Comparison of ENCODE assay signal across 9 cellular contexts in genomic region chr3:177679568-177680441, GRCh38.
DNase-seq lines count a peak whose midpoint lies in the region; ATAC-seq and TF ChIP-seq lines count a peak whose summit lies in the region.
"Had no signal": no experiment of that assay in that cellular context is flagged by ENCODE, and none has a peak within 500 bp of the region (broad histone marks: within the 10 kb centered on the region; RNA-seq: fewer than 3 reads in every experiment).

No MANE protein-coding gene starts in this region.

- no peak overlapping the region for H3K4me3 ChIP-seq in right atrium auricular region
- H3K4me3 ChIP-seq: thoracic aorta had no signal

- peaks cover 12% of the 10 kb centered on the region for H3K4me1 Mint-ChIP-seq in T-helper 1 cell treated with Interleukin-12 subunit alpha and Interleukin-12 subunit beta and Interleukin-4 antibody, amounts not matched to agents 30 μg/mL and 1 μg/mL, for 36 hours (ENCODE audit: low read depth)

- peak overlapping the region; percentile 33 to 55 for H3K27ac ChIP-seq in right atrium auricular region
- H3K27ac ChIP-seq: thoracic aorta had no signal

- no peaks in the 10 kb centered on the region for H3K27me3 ChIP-seq in right atrium auricular region

- H3K36me3 Mint-ChIP-seq in T-helper 1 cell treated with Interleukin-12 subunit alpha and Interleukin-12 subunit beta and Interleukin-4 antibody, amounts not matched to agents 30 μg/mL and 1 μg/mL, for 36 hours (ENCODE audit: low read depth): no peaks in the 10 kb centered on the region

- peaks cover 0 to 15% of the 10 kb centered on the region in 2 donors for H3K4me1 ChIP-seq in right atrium auricular region

- H3K9me3 ChIP-seq in right atrium auricular region: no peaks in the 10 kb centered on the region
- H3K9me3 ChIP-seq: thoracic aorta had no signal

- no peaks in the 10 kb centered on the region for H3K36me3 ChIP-seq in right atrium auricular region
- H3K36me3 ChIP-seq: thoracic aorta had no signal

- no peak for TF ChIP-seq CTCF in right atrium auricular region (IDR thresholded peaks at IDR 0.05)

- no peaks in the 10 kb centered on the region for H3K27me3 Mint-ChIP-seq in T-helper 1 cell treated with Interleukin-12 subunit alpha and Interleukin-12 subunit beta and Interleukin-4 antibody, amounts not matched to agents 30 μg/mL and 1 μg/mL, for 36 hours (ENCODE audit: low read depth)

- H3K4me3 Mint-ChIP-seq in T-helper 1 cell treated with Interleukin-12 subunit alpha and Interleukin-12 subunit beta and Interleukin-4 antibody, amounts not matched to agents 30 μg/mL and 1 μg/mL, for 36 hours: no peak overlapping the region

- peak overlapping the region; percentile 4 for H3K27ac Mint-ChIP-seq in T-helper 1 cell treated with Interleukin-12 subunit alpha and Interleukin-12 subunit beta and Interleukin-4 antibody, amounts not matched to agents 30 μg/mL and 1 μg/mL, for 36 hours

- DNase-seq in EH (ENCODE audit: low read depth) (peak; percentile 68), H4 (ENCODE audit: low spot score) (peak; percentile 41), right atrium auricular region (ENCODE audit: low spot score) (no peak), AG20443 (ENCODE audit: low spot score) (no peak), kidney tubule cell (ENCODE audit: low spot score) (no peak)

- H3K9me3 Mint-ChIP-seq in T-helper 1 cell treated with Interleukin-12 subunit alpha and Interleukin-12 subunit beta and Interleukin-4 antibody, amounts not matched to agents 30 μg/mL and 1 μg/mL, for 36 hours: no peaks in the 10 kb centered on the region

- ATAC-seq in HG02970 (IDR thresholded peaks at IDR 0.05; ENCODE audit: low FRiP score, unreplicated experiment): no peak
- no peak for ATAC-seq in HG03025 (IDR thresholded peaks at IDR 0.05; ENCODE audit: low FRiP score, unreplicated experiment)

Comparison
In these comparisons a context has a peak if more than half of its experiments do, and no peak if none do; other contexts are left out.
1. DNase-seq: peak in EH (single experiment) and H4 (single experiment); none in right atrium auricular region (single experiment), AG20443 (single experiment) and kidney tubule cell (single experiment).